ENCODE assay signal across 1 cellular context in genomic region chr2:38580237-38580636, GRCh38.
TF ChIP-seq lines count a peak whose summit lies in the region.

No MANE protein-coding gene starts in this region.

TF ChIP-seq in WTC11, 78 proteins besides CTCF, POLR2A, EP300 and RAD21:
- TF ChIP-seq STAT6 (CRISPR knock-in tag; conservative IDR thresholded peaks at IDR 0.05; ENCODE audit: low read depth) (no peak), PRRX2 (CRISPR knock-in tag; IDR thresholded peaks at IDR 0.05) (no peak), ZNF425 (CRISPR knock-in tag; conservative IDR thresholded peaks at IDR 0.05) (no peak), HMGA2 (CRISPR knock-in tag; IDR thresholded peaks at IDR 0.05) (no peak)
